13 cellular contexts compared by ENCODE assay signal in the genomic region with DNA sequence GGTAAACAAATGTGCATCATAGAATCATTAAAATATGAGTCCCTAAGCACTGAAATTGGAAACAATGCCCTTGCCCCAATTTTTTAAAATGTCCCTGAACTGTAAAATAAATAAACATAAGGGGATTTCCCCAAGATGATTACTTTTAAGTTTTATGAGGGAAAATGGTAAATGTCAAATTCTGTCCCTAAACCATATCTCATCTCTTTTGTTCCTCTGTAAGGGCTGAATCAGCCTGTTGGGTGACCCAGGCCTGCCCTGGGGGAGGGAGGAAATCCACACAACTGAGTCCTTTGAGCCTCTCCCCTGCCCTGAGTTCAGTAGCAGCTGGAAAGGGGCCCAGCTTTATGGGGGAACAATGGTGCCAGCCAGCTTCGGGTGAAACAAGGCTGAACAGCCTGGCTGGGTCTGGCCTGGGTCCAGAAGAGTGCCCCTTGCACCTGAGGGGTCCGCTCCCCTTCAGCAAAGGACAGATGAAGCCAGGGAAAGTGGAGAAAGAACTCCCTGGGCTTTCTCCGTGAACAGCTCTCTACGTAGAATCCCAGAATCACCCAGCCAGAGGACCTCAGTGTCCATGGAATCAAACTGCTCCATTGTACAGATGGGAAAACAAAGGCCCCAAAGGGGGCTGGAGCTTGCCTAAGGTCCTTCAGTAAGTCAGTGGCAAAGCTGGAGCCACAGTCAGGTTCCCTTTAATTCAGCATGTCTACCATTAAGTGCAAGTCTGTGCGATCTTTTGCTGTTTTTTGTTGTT. TPM values are rescaled to one million over a fixed set of nuclear protein-coding genes. Genes with fewer than 3 reads are reported as not detected.
DNase-seq lines count a peak whose midpoint lies in the region; ATAC-seq and TF ChIP-seq lines count a peak whose summit lies in the region.
"Had no signal": no experiment of that assay in that cellular context is flagged by ENCODE, and none has a peak within 500 bp of the region (broad histone marks: within the 10 kb centered on the region; RNA-seq: fewer than 3 reads in every experiment).

No MANE protein-coding gene starts in this region.

- no peak overlapping the region for H3K4me3 ChIP-seq in Panc1 (ENCODE audit: low read depth in 2 of 2, low read length in 2 of 2)
- H3K4me3 ChIP-seq: pancreas had no signal

- H3K36me3 Mint-ChIP-seq in neural crest cell (ENCODE audit: low read depth): no peaks in the 10 kb centered on the region

- H3K9me3 Mint-ChIP-seq in neural crest cell: no peaks in the 10 kb centered on the region

- peak overlapping the region; percentile 93 for H3K27ac Mint-ChIP-seq in neural crest cell (ENCODE audit: unreplicated experiment)

- intact Hi-C loops in Panc1 (cut with micrococcal nuclease; ENCODE audit: unreplicated experiment): no loop called here

- H3K9me3 ChIP-seq in Panc1 (ENCODE audit: control insufficient read depth, insufficient read depth, low read depth, low read length): no peaks in the 10 kb centered on the region
- H3K9me3 ChIP-seq: pancreas had no signal

- peaks cover 5% of the 10 kb centered on the region for H3K4me1 ChIP-seq in Panc1 (ENCODE audit: control insufficient read depth, insufficient read depth, low read length)
- H3K4me1 ChIP-seq: pancreas had no signal

- TF ChIP-seq POLR2A in erythroblast (IDR thresholded peaks at IDR 0.05; ENCODE audit: low read length): no peak

- CTCF ChIA-PET in Panc1 (lab: Charles Lee): interaction anchor here (0.6 to 1.0 kb wide), 2 partner anchors 22 to 435 kb away, joined by 3 read pairs; no protein-coding TSS in a partner anchor

- no peak overlapping the region for H3K27ac ChIP-seq in Panc1 (ENCODE audit: low read length)
- H3K27ac ChIP-seq in epithelial cell of prostate: peak overlapping the region; percentile 90
- H3K27ac ChIP-seq: pancreas had no signal

- no peaks in the 10 kb centered on the region for H3K27me3 ChIP-seq in Panc1 (ENCODE audit: control insufficient read depth, insufficient read depth, low read length)
- H3K27me3 ChIP-seq: pancreas had no signal

- DNase-seq in C1 segment of cervical spinal cord (lab: John Stamatoyannopoulos, UW) (peak in 13 of 14 donors; percentile 9 to 87 (median 78)), Panc1 (ENCODE audit: low read depth, low spot score) (no peak), epithelial cell of prostate (ENCODE audit: low read depth, low spot score) (no peak), neural crest cell (ENCODE audit: low read depth, low spot score) (peak; percentile 35), erythroblast (lab: John Stamatoyannopoulos, UW) (no peak), NOMO-1 (lab: John Stamatoyannopoulos, UW; ENCODE audit: unreplicated experiment in 2 of 2) (no peak)
- DNase-seq in activated effector memory CD4-positive, alpha-beta T cell treated with Interleukin-2 at 50 U/mL for 16 hours: no peak
- DNase-seq: activated CD8-positive, alpha-beta memory T cell treated with anti-CD3 and anti-CD28 coated beads for 24 hours; NCI-H2029 treated with DMSO at 0.1 percent for 48 hours; stimulated activated CD4-positive, alpha-beta T cell treated with anti-CD3 and anti-CD28 coated beads, Interleukin-4, amount 100 ng/mL, for 1 hour; T-helper 2 cell had no signal

- no peaks in the 10 kb centered on the region for H3K36me3 ChIP-seq in Panc1 (ENCODE audit: control insufficient read depth, insufficient read depth, low read length)
- H3K36me3 ChIP-seq: pancreas had no signal

- POLR2A ChIA-PET in Panc1 (lab: Charles Lee): interaction anchor here (0.5 to 0.6 kb wide), 2 partner anchors 36 to 347 kb away, joined by 3 to 6 read pairs; no protein-coding TSS in a partner anchor

- BruUV-seq in Panc1 (replicated peaks; lab: Mats Ljungman, UMichigan): no TSS peak

- H3K4me1 Mint-ChIP-seq in neural crest cell: peaks cover 40% of the 10 kb centered on the region

- in situ Hi-C loops in Panc1 (cut with HindIII; ENCODE audit: low pct_unique_long_range_greater_than_20kb, low sequenced_read_pairs): no loop called here

- peak; percentile 62 for ATAC-seq in Panc1
- no peak for ATAC-seq in GM21447 (IDR thresholded peaks at IDR 0.05; ENCODE audit: unreplicated experiment)
- ATAC-seq: pancreas had no signal

- no peak for TF ChIP-seq CTCF in Panc1 (IDR thresholded peaks at IDR 0.05)
- TF ChIP-seq CTCF in neural crest cell (conservative IDR thresholded peaks at IDR 0.05): no peak

- H3K27me3 Mint-ChIP-seq in neural crest cell (ENCODE audit: low read depth): no peaks in the 10 kb centered on the region

- peak overlapping the region; percentile 37 for H3K4me3 Mint-ChIP-seq in neural crest cell

RNA-seq across cellular contexts. Expression of a gene that starts 28.2 kb away (rescaled TPM):
- 63.9 TPM for total RNA-seq in Panc1 (2021; ENCODE audit: unreplicated experiment)
- 32.5 TPM for polyA plus RNA-seq in Panc1 (2012; ENCODE audit: insufficient read length)
- total RNA-seq in neural crest cell: 68.6 and 69.3 TPM in 2 replicates

RNA-seq across cellular contexts. Expression of a gene that starts 31.7 kb away (rescaled TPM):
- 171 TPM for total RNA-seq in Panc1 (2021; ENCODE audit: unreplicated experiment)
- 207 TPM for polyA plus RNA-seq in Panc1 (2012; ENCODE audit: insufficient read length)
- 358 TPM in 2 replicates for total RNA-seq in neural crest cell

Comparison
In these comparisons a context has a peak if more than half of its experiments do, and no peak if none do; other contexts are left out.
1. DNase-seq: peak in C1 segment of cervical spinal cord (13 of 14) and neural crest cell (single experiment); none in Panc1 (single experiment), epithelial cell of prostate (single experiment), activated effector memory CD4-positive, alpha-beta T cell treated with Interleukin-2 at 50 U/mL for 16 hours (single experiment), erythroblast (0 of 2) and NOMO-1 (0 of 2).